Comparison of ENCODE assay signal across 9 cellular contexts in the genomic region with DNA sequence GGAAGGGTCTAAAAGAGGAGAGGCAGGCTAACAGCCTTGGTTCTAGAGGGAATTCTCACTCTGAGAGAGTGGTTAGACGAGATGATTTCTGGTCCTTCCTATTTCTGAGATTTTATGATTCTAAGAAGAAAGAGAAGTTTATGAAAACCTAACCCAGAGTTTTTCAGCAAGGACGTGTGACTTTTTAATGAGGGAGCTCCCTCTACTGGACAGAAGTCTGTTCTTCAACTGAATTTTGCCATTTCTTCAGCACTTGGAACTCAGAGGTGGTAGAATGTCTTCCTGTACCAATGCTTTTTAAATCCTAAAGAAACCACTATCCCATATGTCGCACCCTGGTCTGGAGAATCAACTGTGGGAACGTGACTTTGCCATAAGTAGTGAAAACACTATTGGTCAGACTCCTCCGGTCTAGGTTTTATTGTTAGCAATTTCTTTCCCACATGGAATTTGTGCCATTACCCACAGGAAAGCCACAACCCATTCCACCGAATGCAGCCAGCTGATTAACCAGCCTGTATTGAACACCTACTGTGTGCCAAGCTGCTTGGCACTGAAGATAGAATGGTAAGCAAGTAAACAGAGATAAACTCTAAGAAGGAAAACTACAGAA.
DNase-seq lines count a peak whose midpoint lies in the region; ATAC-seq, FAIRE-seq and TF ChIP-seq lines count a peak whose summit lies in the region.
"Had no signal": no experiment of that assay in that cellular context is flagged by ENCODE, and none has a peak within 500 bp of the region (broad histone marks: within the 10 kb centered on the region; RNA-seq: fewer than 3 reads in every experiment).

No MANE protein-coding gene starts in this region.

- no peaks in the 10 kb centered on the region for H3K4me1 ChIP-seq in GM12878 (ENCODE audit: control insufficient read depth, insufficient read depth, low read length)
- H3K4me1 ChIP-seq in kidney (ENCODE audit: control insufficient read depth in 1 of 2, insufficient read depth in 1 of 2, low read depth in 1 of 2, low read length in 2 of 2), result no peaks in the 10 kb centered on the region
- no peaks in the 10 kb centered on the region for H3K4me1 ChIP-seq in tibial artery

- WGBS in GM12878 (ENCODE audit: insufficient coverage, insufficient replicate concordance, low lambda C conversion rate, missing lambda C conversion rate), result 7% methylated on average over 6 of the region's 6 CpGs

- no peaks in the 10 kb centered on the region for H4K20me1 ChIP-seq in GM12878 (ENCODE audit: control insufficient read depth, insufficient read depth)

- intact Hi-C loops in GM12878 (cut with micrococcal nuclease; ENCODE audit: unreplicated experiment) (no loop called here), kidney (cut with DNase I) (no loop called here), tibial artery (cut with DNase I; ENCODE audit: low total_unique reads) (no loop called here)

- FAIRE-seq in GM12878 (lab: Jason Lieb, UNC) (peak; percentile 31), kidney (lab: Jason Lieb, UNC) (peak; percentile 15)

- TF ChIP-seq CTCF in GM12878 (IDR thresholded peaks at IDR 0.05 in 2 of 3, conservative IDR thresholded peaks at IDR 0.05 in 1 of 3; ENCODE audit: control insufficient read depth in 2 of 3, extremely low read depth in 1 of 3, insufficient read depth in 1 of 3, low read depth in 3 of 3, low read length in 3 of 3) (peak; percentile 62 to 71 (median 65)), kidney (IDR thresholded peaks at IDR 0.05; ENCODE audit: borderline replicate concordance, extremely low read depth, insufficient read depth) (peak; percentile 54), tibial artery (IDR thresholded peaks at IDR 0.05) (peak; percentile 63 to 71)

- peak; percentile 56 for TF ChIP-seq RAD21 in GM12878 (IDR thresholded peaks at IDR 0.05; ENCODE audit: insufficient read depth, low read depth, low read length)

- POLR2A ChIA-PET in GM12878 (lab: Charles Lee), result no interaction called here

- no peak for TF ChIP-seq EP300 in GM12878 (IDR thresholded peaks at IDR 0.05; ENCODE audit: borderline replicate concordance in 1 of 2, control insufficient read depth in 1 of 2, low read depth in 2 of 2, low read length in 2 of 2)

- DNase-seq in DMS53 treated with DMSO at 0.1 percent for 48 hours (lab: John Stamatoyannopoulos, UW; ENCODE audit: unreplicated experiment) (peak; percentile 10), NCI-H2029 (lab: John Stamatoyannopoulos, UW) (peak; percentile 26), GM12878 (ENCODE audit: low read depth, low spot score) (no peak), kidney (no peak), tibial artery (no peak), islet precursor cell (no peak)
- DNase-seq: activated B cell treated with CpG ODN at 0.5 μM for 24 hours had no signal

- RAD21 ChIA-PET in GM12878 (lab: Charles Lee; ENCODE audit: unreplicated experiment), result interaction anchor here (1.1 kb wide), 1 partner anchor 62 kb away, joined by 8 read pairs; no protein-coding TSS in a partner anchor

- H3K9ac ChIP-seq in GM12878 (ENCODE audit: control insufficient read depth, insufficient read depth, low read length) (no peak overlapping the region), kidney (ENCODE audit: low read length in 2 of 2) (no peak overlapping the region)

- no peak overlapping the region for H3K4me2 ChIP-seq in GM12878 (ENCODE audit: control insufficient read depth, insufficient read depth)

- no peak overlapping the region for H2AFZ ChIP-seq in GM12878 (ENCODE audit: control insufficient read depth, low read depth, low read length)

- in situ Hi-C loops in GM12878 (cut with MboI), result no loop called here

- H3K27ac ChIP-seq in GM12878 (ENCODE audit: control insufficient read depth, insufficient read depth) (no peak overlapping the region), kidney (ENCODE audit: low read depth in 2 of 2, low read length in 2 of 2) (no peak overlapping the region), tibial artery (no peak overlapping the region)

- H3K9me3 ChIP-seq in GM12878 (replicated peaks; ENCODE audit: control insufficient read depth, insufficient read depth, low read length), result no peaks in the 10 kb centered on the region
- H3K9me3 ChIP-seq in kidney (ENCODE audit: control insufficient read depth in 1 of 2, low read length in 2 of 2), result no peaks in the 10 kb centered on the region
- no peaks in the 10 kb centered on the region for H3K9me3 ChIP-seq in tibial artery

- no peaks in the 10 kb centered on the region for H3K79me2 ChIP-seq in GM12878 (ENCODE audit: control insufficient read depth, insufficient read depth, low read length)

- ATAC-seq in GM21526 (IDR thresholded peaks at IDR 0.05; ENCODE audit: low FRiP score, unreplicated experiment) (peak; percentile 50), GM12878 (peak; percentile 73), GM18907 (IDR thresholded peaks at IDR 0.05; ENCODE audit: unreplicated experiment) (no peak)

- H3K4me3 ChIP-seq in GM12878 (no peak overlapping the region), kidney (ENCODE audit: low read length in 2 of 2) (no peak overlapping the region), tibial artery (no peak overlapping the region)

- CTCF ChIA-PET in GM12878 (lab: Yijun Ruan, JAX), result interaction anchor here (0.7 to 3.2 kb wide), 12 partner anchors 8 to 191 kb away, joined by 3 to 16 read pairs (median 4); no protein-coding TSS in a partner anchor

- SMC1A ChIA-PET in GM12878 (lab: Charles Lee; ENCODE audit: uncharacterized antibody, unreplicated experiment), result interaction anchor here (0.8 to 2.2 kb wide), 3 partner anchors 22 to 115 kb away, joined by 3 to 10 read pairs (median 3); no protein-coding TSS in a partner anchor

- BruUV-seq in GM12878 (replicated peaks; lab: Mats Ljungman, UMichigan), result no TSS peak

- no peak for TF ChIP-seq POLR2A in GM12878 (IDR thresholded peaks at IDR 0.05; ENCODE audit: low read depth, low read length)

- H3K36me3 ChIP-seq in GM12878 (ENCODE audit: control insufficient read depth in 2 of 2, insufficient read depth in 2 of 2, low read length in 1 of 2) (no peaks in the 10 kb centered on the region), kidney (ENCODE audit: control insufficient read depth in 1 of 2, insufficient read depth in 2 of 2, low read length in 2 of 2) (no peaks in the 10 kb centered on the region), tibial artery (no peaks in the 10 kb centered on the region)

- no peaks in the 10 kb centered on the region for H3K27me3 ChIP-seq in GM12878 (replicated peaks in 1 of 2; ENCODE audit: control insufficient read depth in 2 of 2, insufficient read depth in 2 of 2, low read length in 1 of 2)
- H3K27me3 ChIP-seq in tibial artery, result no peaks in the 10 kb centered on the region

TF ChIP-seq in GM12878, 131 proteins besides CTCF, POLR2A, EP300 and RAD21 (continues in another document):
- no peak for TF ChIP-seq MTA3 (IDR thresholded peaks at IDR 0.05; ENCODE audit: borderline replicate concordance, low read length)
- no peak for TF ChIP-seq KAT2A (conservative IDR thresholded peaks at IDR 0.05; ENCODE audit: control insufficient read depth, low read depth, low read length)
- TF ChIP-seq, protein P1, sequence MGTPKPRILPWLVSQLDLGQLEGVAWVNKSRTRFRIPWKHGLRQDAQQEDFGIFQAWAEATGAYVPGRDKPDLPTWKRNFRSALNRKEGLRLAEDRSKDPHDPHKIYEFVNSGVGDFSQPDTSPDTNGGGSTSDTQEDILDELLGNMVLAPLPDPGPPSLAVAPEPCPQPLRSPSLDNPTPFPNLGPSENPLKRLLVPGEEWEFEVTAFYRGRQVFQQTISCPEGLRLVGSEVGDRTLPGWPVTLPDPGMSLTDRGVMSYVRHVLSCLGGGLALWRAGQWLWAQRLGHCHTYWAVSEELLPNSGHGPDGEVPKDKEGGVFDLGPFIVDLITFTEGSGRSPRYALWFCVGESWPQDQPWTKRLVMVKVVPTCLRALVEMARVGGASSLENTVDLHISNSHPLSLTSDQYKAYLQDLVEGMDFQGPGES (IDR thresholded peaks at IDR 0.05), result no peak
- no peak for TF ChIP-seq ESRRA (IDR thresholded peaks at IDR 0.05; ENCODE audit: low read length)
- TF ChIP-seq SMC3 (IDR thresholded peaks at IDR 0.05; ENCODE audit: borderline replicate concordance, low read length), result peak; percentile 19; the same call in 1 of the 2 replicates
- no peak for TF ChIP-seq PBX3 (IDR thresholded peaks at IDR 0.05; ENCODE audit: insufficient replicate concordance, low read depth, low read length)
- TF ChIP-seq, protein P2, sequence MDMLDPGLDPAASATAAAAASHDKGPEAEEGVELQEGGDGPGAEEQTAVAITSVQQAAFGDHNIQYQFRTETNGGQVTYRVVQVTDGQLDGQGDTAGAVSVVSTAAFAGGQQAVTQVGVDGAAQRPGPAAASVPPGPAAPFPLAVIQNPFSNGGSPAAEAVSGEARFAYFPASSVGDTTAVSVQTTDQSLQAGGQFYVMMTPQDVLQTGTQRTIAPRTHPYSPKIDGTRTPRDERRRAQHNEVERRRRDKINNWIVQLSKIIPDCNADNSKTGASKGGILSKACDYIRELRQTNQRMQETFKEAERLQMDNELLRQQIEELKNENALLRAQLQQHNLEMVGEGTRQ (IDR thresholded peaks at IDR 0.05; ENCODE audit: borderline replicate concordance, low read depth, low read length), result no peak

Comparison
In these comparisons a context has a peak if more than half of its experiments do, and no peak if none do; other contexts are left out.
1. DNase-seq: peak in DMS53 treated with DMSO at 0.1 percent for 48 hours (single experiment) and NCI-H2029 (single experiment); none in GM12878 (single experiment), kidney (single experiment), tibial artery (0 of 2) and islet precursor cell (single experiment).
2. Peak in every context shown above with its lines, with median percentiles within 50 percentile points of each other: CTCF ChIP-seq.